ENCODE assay signal across 8 cellular contexts in genomic region chr5:171386861-171387254, GRCh38. TPM values are rescaled to one million over a fixed set of nuclear protein-coding genes. Genes with fewer than 3 reads are reported as not detected.
DNase-seq lines count a peak whose midpoint lies in the region; ATAC-seq and TF ChIP-seq lines count a peak whose summit lies in the region.

No MANE protein-coding gene starts in this region.

- H3K27me3 ChIP-seq in heart right ventricle (no peaks in the 10 kb centered on the region), gastroesophageal sphincter (no peaks in the 10 kb centered on the region)

- TF ChIP-seq POLR2A in gastroesophageal sphincter (IDR thresholded peaks at IDR 0.05) = no peak

- peak overlapping the region; percentile 79 to 95 (median 90) for H3K27ac ChIP-seq in heart right ventricle
- peak overlapping the region; percentile 87 to 95 (median 91) for H3K27ac ChIP-seq in gastroesophageal sphincter
- H3K27ac ChIP-seq in skin epidermis = peak overlapping the region in 20 of 21 experiments; percentile 54 to 97 (median 92)

- peak overlapping the region; percentile 61 to 97 (median 86) for H3K4me3 ChIP-seq in heart right ventricle
- H3K4me3 ChIP-seq in WI38 (ENCODE audit: low read depth, low read length) = peak overlapping the region; percentile 90
- peak overlapping the region; percentile 94 to 98 for H3K4me3 ChIP-seq in gastroesophageal sphincter
- peak overlapping the region; percentile 81 to 98 (median 94) for H3K4me3 ChIP-seq in skin epidermis

- intact Hi-C loops in heart right ventricle (cut with DNase I) = no loop called here
- intact Hi-C loops in Right ventricle myocardium superior (cut with DNase I) = no loop called here

- DNase-seq in heart right ventricle (no peak), Right ventricle myocardium superior (no peak), NCI-H1105 (lab: John Stamatoyannopoulos, UW) (no peak), globus pallidus (ENCODE audit: low spot score) (no peak)

- WGBS in heart right ventricle, 2 donors = 12 to 14% methylated on average over 16 of the region's 16 CpGs
- WGBS in gastroesophageal sphincter (ENCODE audit: low coverage in 1 of 2), 2 donors = 10 to 30% methylated on average over 9 to 16 of the region's 16 CpGs

- no peak for TF ChIP-seq EP300 in gastroesophageal sphincter (IDR thresholded peaks at IDR 0.05)

- peaks cover 0 to 43% (median 37%) of the 10 kb centered on the region in 9 donors for H3K4me1 ChIP-seq in heart right ventricle
- peaks cover 0 to 44% (median 0%) of the 10 kb centered on the region in 3 donors for H3K4me1 ChIP-seq in gastroesophageal sphincter

- ATAC-seq in heart right ventricle (no peak), Right ventricle myocardium superior (ENCODE audit: poor library complexity) (no peak), gastroesophageal sphincter (no peak), HG03280 (IDR thresholded peaks at IDR 0.05; ENCODE audit: unreplicated experiment) (no peak)

- peaks cover 0 to 18% (median 0%) of the 10 kb centered on the region in 9 donors for H3K36me3 ChIP-seq in heart right ventricle
- H3K36me3 ChIP-seq in gastroesophageal sphincter = peaks cover 0 to 9% of the 10 kb centered on the region in 2 donors

- H3K9me3 ChIP-seq in heart right ventricle (no peaks in the 10 kb centered on the region), gastroesophageal sphincter (no peaks in the 10 kb centered on the region)

- no peak for TF ChIP-seq CTCF in heart right ventricle (IDR thresholded peaks at IDR 0.05)
- no peak for TF ChIP-seq CTCF in WI38 (IDR thresholded peaks at IDR 0.05; ENCODE audit: low read depth, low read length)
- no peak for TF ChIP-seq CTCF in gastroesophageal sphincter (IDR thresholded peaks at IDR 0.05)

RNA-seq across cellular contexts. Expression of gene NPM1, which starts 0.8 kb away (rescaled TPM):
- total RNA-seq in heart right ventricle (100 to 1,000 TPM; 364 to 529 (median 465) TPM), Right ventricle myocardium superior (342 TPM), gastroesophageal sphincter (100 to 1,000 TPM; 532 to 835 (median 744) TPM)
- polyA plus RNA-seq in heart right ventricle = 1,000 to 10,000 TPM in 1 of 2 donors, 100 to 1,000 TPM in 1; 248 to 1,064 TPM

RNA-seq across cellular contexts. Expression of gene FGF18, which starts 32.6 kb away (rescaled TPM):
- total RNA-seq in heart right ventricle (10 to 100 TPM in 8 of 10 donors, 1 to 10 TPM in 2; 2.5 to 39.2 (median 19.2) TPM), Right ventricle myocardium superior (5.8 TPM), gastroesophageal sphincter (1 to 10 TPM in 2 of 4 donors, not detected in 2; 1.8 to 2.1 TPM)
- polyA plus RNA-seq in heart right ventricle = 1 to 10 TPM; 1.7 to 4.1 TPM
